ENCODE assay signal across 25 cellular contexts in genomic region chr5:9838906-9839305, GRCh38.
A peak's percentile ranks its signal among the peaks of the same experiment; 100 is the strongest.
DNase-seq lines count a peak whose midpoint lies in the region; ATAC-seq and TF ChIP-seq lines count a peak whose summit lies in the region.
"Had no signal": no experiment of that assay in that cellular context is flagged by ENCODE, and none has a peak within 500 bp of the region (broad histone marks: within the 10 kb centered on the region; RNA-seq: fewer than 3 reads in every experiment).

No MANE protein-coding gene starts in this region.

- H3K36me3 Mint-ChIP-seq in endodermal cell (ENCODE audit: low read depth) (peaks cover 29% of the 10 kb centered on the region), neural progenitor cell (no peaks in the 10 kb centered on the region), GM23338 (ENCODE audit: low read depth) (no peaks in the 10 kb centered on the region)
- H3K36me3 Mint-ChIP-seq: stimulated activated effector memory CD8-positive, alpha-beta T cell treated with anti-CD3 and anti-CD28 coated beads, Interleukin-12 subunit alpha, Interleukin-12 subunit beta, amount 100 ng/mL, for 72 hours had no signal

- H4K20me1 ChIP-seq in neural progenitor cell (ENCODE audit: low read depth), result no peaks in the 10 kb centered on the region
- H4K20me1 ChIP-seq in GM23338 (replicated peaks; ENCODE audit: insufficient read depth), result no peaks in the 10 kb centered on the region

- H3K9me3 Mint-ChIP-seq in endodermal cell (peaks cover 59% of the 10 kb centered on the region), neural progenitor cell (peaks cover 5% of the 10 kb centered on the region), GM23338 (peaks cover 11% of the 10 kb centered on the region)

- no peak overlapping the region for H2AFZ ChIP-seq in neural progenitor cell (replicated peaks)
- H2AFZ ChIP-seq in GM23338, result no peak overlapping the region

- H3K27ac ChIP-seq in endodermal cell (ENCODE audit: low read depth, low read length) (no peak overlapping the region), neural progenitor cell (no peak overlapping the region), GM23338 (ENCODE audit: low read depth) (no peak overlapping the region), right cardiac atrium (ENCODE audit: low read length) (no peak overlapping the region)
- H3K27ac ChIP-seq: adrenal gland, esophagus squamous epithelium, gastrocnemius medialis, SJSA1, uterus had no signal

- H3K4me1 Mint-ChIP-seq in endodermal cell (peaks cover 15% of the 10 kb centered on the region), neural progenitor cell (peaks cover 34% of the 10 kb centered on the region), GM23338 (peaks cover 22% of the 10 kb centered on the region)
- H3K4me1 Mint-ChIP-seq: stimulated activated effector memory CD8-positive, alpha-beta T cell treated with anti-CD3 and anti-CD28 coated beads, Interleukin-12 subunit alpha, Interleukin-12 subunit beta, amount 100 ng/mL, for 72 hours had no signal

- peaks cover 2% of the 10 kb centered on the region for H3K27me3 Mint-ChIP-seq in endodermal cell (ENCODE audit: insufficient read depth)
- H3K27me3 Mint-ChIP-seq in neural progenitor cell (ENCODE audit: insufficient read depth, low read depth), result peaks cover 13% of the 10 kb centered on the region
- no peaks in the 10 kb centered on the region for H3K27me3 Mint-ChIP-seq in GM23338 (ENCODE audit: insufficient read depth, low read depth, poor library complexity)

- TF ChIP-seq CTCF in endodermal cell (conservative IDR thresholded peaks at IDR 0.05), result no peak
- no peak for TF ChIP-seq CTCF in neural progenitor cell (IDR thresholded peaks at IDR 0.05)
- no peak for TF ChIP-seq CTCF in GM23338 (conservative IDR thresholded peaks at IDR 0.05; ENCODE audit: low read depth in 2 of 2)

- no peak overlapping the region for H3K4me2 ChIP-seq in neural progenitor cell
- H3K4me2 ChIP-seq in GM23338, result no peak overlapping the region

- DNase-seq in DMS79 (lab: John Stamatoyannopoulos, UW) (peak; percentile 19), NCI-H510A treated with DMSO at 0.1 percent for 48 hours (lab: John Stamatoyannopoulos, UW) (peak; percentile 48), endodermal cell (no peak), neural progenitor cell (ENCODE audit: low spot score) (peak; percentile 43), GM23338 (ENCODE audit: low spot score) (no peak), right cardiac atrium (no peak)
- DNase-seq in activated CD4-positive, alpha-beta T cell treated with anti-CD3 and anti-CD28 coated beads, Interleukin-2, amount 50 U/mL, for 48 hours, result no peak
- DNase-seq: activated CD4-positive, alpha-beta T cell treated with anti-CD3 and anti-CD28 coated beads for 4 hours; activated naive CD4-positive, alpha-beta T cell; activated T-cell treated with anti-CD3 and anti-CD28 coated beads, Interleukin-2, amount 50 U/mL, for 4 hours; adrenal gland; cortex of kidney; esophagus squamous epithelium; gastrocnemius medialis; H9; mucosa of descending colon; NCI-H1694; NCI-H2227 treated with DMSO at 0.1 percent for 48 hours; stimulated activated CD4-positive, alpha-beta T cell treated with anti-CD3 and anti-CD28 coated beads, Interleukin-2, amount 100 ng/mL, for 48 hours; substantia nigra; uterus had no signal

- H3K4me1 ChIP-seq in endodermal cell (ENCODE audit: control insufficient read depth, insufficient read depth, low read length) (peaks cover 5% of the 10 kb centered on the region), neural progenitor cell (peaks cover 28% of the 10 kb centered on the region), GM23338 (ENCODE audit: insufficient read depth) (peaks cover 14% of the 10 kb centered on the region; the same call in 1 of the 2 replicates), right cardiac atrium (ENCODE audit: control insufficient read depth, insufficient read depth, low read length) (no peaks in the 10 kb centered on the region)
- H3K4me1 ChIP-seq: adrenal gland, esophagus squamous epithelium, gastrocnemius medialis, SJSA1, uterus had no signal

- H3K79me2 ChIP-seq in neural progenitor cell (ENCODE audit: low read depth) (no peaks in the 10 kb centered on the region), GM23338 (replicated peaks; ENCODE audit: insufficient read depth) (no peaks in the 10 kb centered on the region)

- no peak for ATAC-seq in GM23338
- ATAC-seq in HG02970 (IDR thresholded peaks at IDR 0.05; ENCODE audit: low FRiP score, unreplicated experiment), result no peak
- ATAC-seq in right cardiac atrium, result no peak
- ATAC-seq: activated T-cell treated with anti-CD3 and anti-CD28 coated beads, Interleukin-2, amount 50 U/mL, for 4 hours; gastrocnemius medialis; HepG2; mucosa of descending colon; stimulated activated effector memory CD8-positive, alpha-beta T cell treated with anti-CD3 and anti-CD28 coated beads, Interleukin-12 subunit alpha, Interleukin-12 subunit beta, amount 100 ng/mL, for 72 hours had no signal

- H3K9ac ChIP-seq in endodermal cell (ENCODE audit: extremely low read depth, low read length, poor library complexity, severe bottlenecking) (no peak overlapping the region), neural progenitor cell (no peak overlapping the region)

- no peaks in the 10 kb centered on the region for H3K27me3 ChIP-seq in endodermal cell (ENCODE audit: control insufficient read depth, insufficient read depth, low read length, poor library complexity, severe bottlenecking)
- H3K27me3 ChIP-seq in neural progenitor cell, result no peaks in the 10 kb centered on the region
- no peaks in the 10 kb centered on the region for H3K27me3 ChIP-seq in GM23338 (ENCODE audit: insufficient read depth)
- H3K27me3 ChIP-seq in right cardiac atrium (ENCODE audit: control insufficient read depth, insufficient read depth), result no peaks in the 10 kb centered on the region
- H3K27me3 ChIP-seq: adrenal gland, gastrocnemius medialis, SJSA1 had no signal

- H3K9me2 ChIP-seq in GM23338 (ENCODE audit: insufficient read depth), result 0 out of 2 replicates have a peak, but pooled peaks cover 2% of the 10 kb centered on the region

- peak overlapping the region; percentile 74 for H3K4me3 ChIP-seq in endodermal cell (ENCODE audit: low read length)
- H3K4me3 ChIP-seq in neural progenitor cell, result no peak overlapping the region
- no peak overlapping the region for H3K4me3 ChIP-seq in GM23338
- no peak overlapping the region for H3K4me3 ChIP-seq in right cardiac atrium (ENCODE audit: low read length)
- H3K4me3 ChIP-seq: adrenal gland, esophagus squamous epithelium, gastrocnemius medialis, mucosa of descending colon, SJSA1, uterus had no signal

- intact Hi-C loops in right cardiac atrium (cut with DNase I), result no loop called here

- no peak overlapping the region for H3K4me3 Mint-ChIP-seq in endodermal cell
- H3K4me3 Mint-ChIP-seq in neural progenitor cell, result no peak overlapping the region
- no peak overlapping the region for H3K4me3 Mint-ChIP-seq in GM23338
- H3K4me3 Mint-ChIP-seq: activated T-cell treated with anti-CD3 and anti-CD28 coated beads, Interleukin-2, amount 50 U/mL, for 4 hours; H9; stimulated activated effector memory CD8-positive, alpha-beta T cell treated with anti-CD3 and anti-CD28 coated beads, Interleukin-12 subunit alpha, Interleukin-12 subunit beta, amount 100 ng/mL, for 72 hours had no signal

- H3K36me3 ChIP-seq in endodermal cell (ENCODE audit: control insufficient read depth, insufficient read depth, low read length) (peaks cover 19% of the 10 kb centered on the region), neural progenitor cell (no peaks in the 10 kb centered on the region), GM23338 (ENCODE audit: insufficient read depth) (peaks cover 7% of the 10 kb centered on the region; the same call in 1 of the 2 replicates)
- H3K36me3 ChIP-seq: adrenal gland, esophagus squamous epithelium, gastrocnemius medialis, SJSA1, uterus had no signal

- H3K27ac Mint-ChIP-seq in endodermal cell (no peak overlapping the region), neural progenitor cell (no peak overlapping the region), GM23338 (no peak overlapping the region)
- H3K27ac Mint-ChIP-seq: H9; stimulated activated effector memory CD8-positive, alpha-beta T cell treated with anti-CD3 and anti-CD28 coated beads, Interleukin-12 subunit alpha, Interleukin-12 subunit beta, amount 100 ng/mL, for 72 hours had no signal

- peaks cover 67% of the 10 kb centered on the region for H3K9me3 ChIP-seq in endodermal cell (ENCODE audit: control insufficient read depth, low read length)
- H3K9me3 ChIP-seq in neural progenitor cell (ENCODE audit: low read depth), result no peaks in the 10 kb centered on the region
- peaks cover 1% of the 10 kb centered on the region for H3K9me3 ChIP-seq in right cardiac atrium (ENCODE audit: control insufficient read depth, low read length)
- H3K9me3 ChIP-seq: adrenal gland, gastrocnemius medialis, mucosa of descending colon, uterus had no signal

- H3F3A ChIP-seq in neural progenitor cell (ENCODE audit: low read depth) (peaks cover 20% of the 10 kb centered on the region), GM23338 (replicated peaks; ENCODE audit: low read depth) (no peaks in the 10 kb centered on the region)

- WGBS in endodermal cell (ENCODE audit: insufficient coverage in 1 of 2, insufficient read length in 1 of 2), 2 experiments, result 93 to 100% methylated on average over 6 to 7 of the region's 7 CpGs
- 43% methylated on average over 7 of the region's 7 CpGs for WGBS in right cardiac atrium

TF ChIP-seq in GM23338, 12 proteins besides CTCF, POLR2A, EP300 and RAD21 (continues in another document):
- no peak for TF ChIP-seq CREB1 (CRISPR knock-in tag; IDR thresholded peaks at IDR 0.05; ENCODE audit: low read depth)
- no peak for TF ChIP-seq POLR2AphosphoS5 (IDR thresholded peaks at IDR 0.05; ENCODE audit: low read depth)

Comparison
In these comparisons a context has a peak if more than half of its experiments do, and no peak if none do; other contexts are left out.
1. DNase-seq: peak in DMS79 (single experiment), NCI-H510A treated with DMSO at 0.1 percent for 48 hours (single experiment) and neural progenitor cell (single experiment); none in endodermal cell (single experiment), GM23338 (single experiment), activated CD4-positive, alpha-beta T cell treated with anti-CD3 and anti-CD28 coated beads, Interleukin-2, amount 50 U/mL, for 48 hours (0 of 2) and right cardiac atrium (0 of 3).